ENCODE assay signal across 24 cellular contexts in the genomic region with DNA sequence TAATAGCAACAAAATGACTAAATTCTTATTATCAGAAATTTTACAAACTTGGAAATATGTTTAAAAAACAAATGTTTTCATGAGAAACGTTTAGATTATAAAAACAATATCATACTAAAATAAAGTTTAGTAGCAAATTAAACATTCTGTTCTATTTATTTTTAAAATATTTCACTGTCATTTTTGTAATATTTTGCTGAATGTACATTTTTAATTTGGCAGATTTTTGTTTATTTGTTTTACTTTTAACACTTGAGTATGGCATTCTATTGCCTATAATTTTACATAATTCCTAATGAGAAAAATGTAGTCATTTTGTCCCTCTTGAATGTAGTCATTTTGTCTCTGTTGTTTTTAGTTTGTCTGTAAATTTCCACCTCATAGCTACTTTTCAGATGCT.
"Had no signal": no experiment of that assay in that cellular context is flagged by ENCODE, and none has a peak within 500 bp of the region (broad histone marks: within the 10 kb centered on the region; RNA-seq: fewer than 3 reads in every experiment).

No MANE protein-coding gene starts in this region.

- ATAC-seq: foreskin keratinocyte; heart right ventricle; left ventricle myocardium superior; lower lobe of right lung; natural killer cell; pancreas; sciatic nerve; stimulated activated effector memory CD8-positive, alpha-beta T cell treated with anti-CD3 and anti-CD28 coated beads, Interleukin-12 subunit alpha, Interleukin-12 subunit beta, amount 100 ng/mL, for 72 hours had no signal

- H3K4me1 ChIP-seq: colonic mucosa, esophagus muscularis mucosa, foreskin keratinocyte, heart right ventricle, lower lobe of right lung, pancreas, stomach, thyroid gland, vagina had no signal

- FAIRE-seq: endothelial cell of umbilical vein had no signal

- H3K9me3 ChIP-seq: colonic mucosa, esophagus muscularis mucosa, heart right ventricle, lower lobe of right lung, pancreas, stomach, thyroid gland, vagina had no signal

- H3K27me3 ChIP-seq: colonic mucosa, foreskin keratinocyte, heart right ventricle, pancreas, thyroid gland, vagina had no signal

- H3K27ac ChIP-seq: colonic mucosa, esophagus muscularis mucosa, foreskin keratinocyte, heart right ventricle, lower lobe of right lung, pancreas, stomach, thyroid gland, vagina had no signal

- DNase-seq: colonic mucosa; effector CD8-positive, alpha-beta T cell; endodermal cell; foreskin keratinocyte; glutamatergic neuron; heart right ventricle; hippocampal formation; islet precursor cell; left ventricle myocardium superior; lower lobe of right lung; natural killer cell; occipital lobe; pancreas; stimulated activated CD4-positive, alpha-beta T cell treated with anti-CD3 and anti-CD28 coated beads, Interleukin-2, amount 100 ng/mL, for 24 hours; stimulated activated CD4-positive, alpha-beta T cell treated with anti-CD3 and anti-CD28 coated beads, Interleukin-4, amount 100 ng/mL, for 24 hours; stimulated activated naive CD4-positive, alpha-beta T cell treated with Interleukin-2 at 50 U/mL for 16 hours; stomach; thyroid gland; trophoblast cell had no signal

- H3K4me3 ChIP-seq: colonic mucosa, esophagus muscularis mucosa, heart right ventricle, lower lobe of right lung, pancreas, stomach, thyroid gland, vagina had no signal

- H3K36me3 ChIP-seq: colonic mucosa, esophagus muscularis mucosa, heart right ventricle, lower lobe of right lung, pancreas, stomach, thyroid gland, vagina had no signal
